1 cellular context compared by ENCODE assay signal in the genomic region with DNA sequence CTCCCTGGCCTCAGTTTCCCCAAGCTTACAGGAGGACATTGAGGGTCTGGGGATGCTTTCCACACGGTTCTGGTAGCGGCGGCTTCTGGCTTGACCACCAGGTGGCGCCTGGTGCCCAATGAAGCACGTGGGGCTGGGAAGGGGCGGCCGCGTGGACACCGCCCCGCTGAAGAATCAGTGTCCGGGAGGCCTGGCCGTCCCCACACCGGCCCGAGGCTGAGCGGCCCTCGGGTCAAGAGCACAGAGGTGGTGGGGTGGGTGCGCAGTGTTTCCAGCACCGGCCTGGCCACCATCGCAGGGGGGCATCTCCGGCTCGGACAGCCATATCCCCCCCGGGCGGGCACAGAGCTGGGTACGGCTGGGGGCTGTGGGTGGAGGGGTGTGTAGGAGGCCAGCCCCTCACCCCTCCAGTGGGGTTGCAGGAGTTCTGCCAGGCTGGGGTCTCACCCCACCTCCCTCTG.
TF ChIP-seq lines count a peak whose summit lies in the region.

No MANE protein-coding gene starts in this region.

TF ChIP-seq in K562, 482 proteins besides CTCF, POLR2A, EP300 and RAD21 (continued from another document and continues in another):
- TF ChIP-seq, protein P1, sequence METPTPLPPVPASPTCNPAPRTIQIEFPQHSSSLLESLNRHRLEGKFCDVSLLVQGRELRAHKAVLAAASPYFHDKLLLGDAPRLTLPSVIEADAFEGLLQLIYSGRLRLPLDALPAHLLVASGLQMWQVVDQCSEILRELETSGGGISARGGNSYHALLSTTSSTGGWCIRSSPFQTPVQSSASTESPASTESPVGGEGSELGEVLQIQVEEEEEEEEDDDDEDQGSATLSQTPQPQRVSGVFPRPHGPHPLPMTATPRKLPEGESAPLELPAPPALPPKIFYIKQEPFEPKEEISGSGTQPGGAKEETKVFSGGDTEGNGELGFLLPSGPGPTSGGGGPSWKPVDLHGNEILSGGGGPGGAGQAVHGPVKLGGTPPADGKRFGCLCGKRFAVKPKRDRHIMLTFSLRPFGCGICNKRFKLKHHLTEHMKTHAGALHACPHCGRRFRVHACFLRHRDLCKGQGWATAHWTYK (CRISPR knock-in tag; IDR thresholded peaks at IDR 0.05), result no peak
- TF ChIP-seq OTX1 (CRISPR knock-in tag; IDR thresholded peaks at IDR 0.05) (no peak), HDAC1 (IDR thresholded peaks at IDR 0.05) (peak in 1 of 2 experiments; percentile 13; a peak in 1 of 4 replicates), POLR3G (IDR thresholded peaks at IDR 0.05; ENCODE audit: extremely low read depth, insufficient read length, insufficient replicate concordance) (no peak), ZNF274 (IDR thresholded peaks at IDR 0.05; ENCODE audit: borderline replicate concordance, low read depth, low read length) (no peak), SIN3A (IDR thresholded peaks at IDR 0.05; ENCODE audit: borderline replicate concordance in 2 of 2, control insufficient read depth in 1 of 2, low read depth in 2 of 2, low read length in 2 of 2) (peak in 1 of 2 experiments; percentile 56; a peak in 1 of 4 replicates), RCOR1 (IDR thresholded peaks at IDR 0.05; ENCODE audit: borderline replicate concordance in 1 of 2, low read depth in 2 of 2, low read length in 2 of 2) (0 out of 4 replicates have a peak, but pooled peaks of 1 of the 2 experiments have one; percentile 16), STAT5A (IDR thresholded peaks at IDR 0.05; ENCODE audit: borderline replicate concordance, low read length) (no peak), ZNF445 (CRISPR knock-in tag; IDR thresholded peaks at IDR 0.05; ENCODE audit: low read depth) (no peak), CC2D1A (IDR thresholded peaks at IDR 0.05) (0 out of 2 replicates have a peak, but pooled peaks have one; percentile 25)
- TF ChIP-seq, protein P2, sequence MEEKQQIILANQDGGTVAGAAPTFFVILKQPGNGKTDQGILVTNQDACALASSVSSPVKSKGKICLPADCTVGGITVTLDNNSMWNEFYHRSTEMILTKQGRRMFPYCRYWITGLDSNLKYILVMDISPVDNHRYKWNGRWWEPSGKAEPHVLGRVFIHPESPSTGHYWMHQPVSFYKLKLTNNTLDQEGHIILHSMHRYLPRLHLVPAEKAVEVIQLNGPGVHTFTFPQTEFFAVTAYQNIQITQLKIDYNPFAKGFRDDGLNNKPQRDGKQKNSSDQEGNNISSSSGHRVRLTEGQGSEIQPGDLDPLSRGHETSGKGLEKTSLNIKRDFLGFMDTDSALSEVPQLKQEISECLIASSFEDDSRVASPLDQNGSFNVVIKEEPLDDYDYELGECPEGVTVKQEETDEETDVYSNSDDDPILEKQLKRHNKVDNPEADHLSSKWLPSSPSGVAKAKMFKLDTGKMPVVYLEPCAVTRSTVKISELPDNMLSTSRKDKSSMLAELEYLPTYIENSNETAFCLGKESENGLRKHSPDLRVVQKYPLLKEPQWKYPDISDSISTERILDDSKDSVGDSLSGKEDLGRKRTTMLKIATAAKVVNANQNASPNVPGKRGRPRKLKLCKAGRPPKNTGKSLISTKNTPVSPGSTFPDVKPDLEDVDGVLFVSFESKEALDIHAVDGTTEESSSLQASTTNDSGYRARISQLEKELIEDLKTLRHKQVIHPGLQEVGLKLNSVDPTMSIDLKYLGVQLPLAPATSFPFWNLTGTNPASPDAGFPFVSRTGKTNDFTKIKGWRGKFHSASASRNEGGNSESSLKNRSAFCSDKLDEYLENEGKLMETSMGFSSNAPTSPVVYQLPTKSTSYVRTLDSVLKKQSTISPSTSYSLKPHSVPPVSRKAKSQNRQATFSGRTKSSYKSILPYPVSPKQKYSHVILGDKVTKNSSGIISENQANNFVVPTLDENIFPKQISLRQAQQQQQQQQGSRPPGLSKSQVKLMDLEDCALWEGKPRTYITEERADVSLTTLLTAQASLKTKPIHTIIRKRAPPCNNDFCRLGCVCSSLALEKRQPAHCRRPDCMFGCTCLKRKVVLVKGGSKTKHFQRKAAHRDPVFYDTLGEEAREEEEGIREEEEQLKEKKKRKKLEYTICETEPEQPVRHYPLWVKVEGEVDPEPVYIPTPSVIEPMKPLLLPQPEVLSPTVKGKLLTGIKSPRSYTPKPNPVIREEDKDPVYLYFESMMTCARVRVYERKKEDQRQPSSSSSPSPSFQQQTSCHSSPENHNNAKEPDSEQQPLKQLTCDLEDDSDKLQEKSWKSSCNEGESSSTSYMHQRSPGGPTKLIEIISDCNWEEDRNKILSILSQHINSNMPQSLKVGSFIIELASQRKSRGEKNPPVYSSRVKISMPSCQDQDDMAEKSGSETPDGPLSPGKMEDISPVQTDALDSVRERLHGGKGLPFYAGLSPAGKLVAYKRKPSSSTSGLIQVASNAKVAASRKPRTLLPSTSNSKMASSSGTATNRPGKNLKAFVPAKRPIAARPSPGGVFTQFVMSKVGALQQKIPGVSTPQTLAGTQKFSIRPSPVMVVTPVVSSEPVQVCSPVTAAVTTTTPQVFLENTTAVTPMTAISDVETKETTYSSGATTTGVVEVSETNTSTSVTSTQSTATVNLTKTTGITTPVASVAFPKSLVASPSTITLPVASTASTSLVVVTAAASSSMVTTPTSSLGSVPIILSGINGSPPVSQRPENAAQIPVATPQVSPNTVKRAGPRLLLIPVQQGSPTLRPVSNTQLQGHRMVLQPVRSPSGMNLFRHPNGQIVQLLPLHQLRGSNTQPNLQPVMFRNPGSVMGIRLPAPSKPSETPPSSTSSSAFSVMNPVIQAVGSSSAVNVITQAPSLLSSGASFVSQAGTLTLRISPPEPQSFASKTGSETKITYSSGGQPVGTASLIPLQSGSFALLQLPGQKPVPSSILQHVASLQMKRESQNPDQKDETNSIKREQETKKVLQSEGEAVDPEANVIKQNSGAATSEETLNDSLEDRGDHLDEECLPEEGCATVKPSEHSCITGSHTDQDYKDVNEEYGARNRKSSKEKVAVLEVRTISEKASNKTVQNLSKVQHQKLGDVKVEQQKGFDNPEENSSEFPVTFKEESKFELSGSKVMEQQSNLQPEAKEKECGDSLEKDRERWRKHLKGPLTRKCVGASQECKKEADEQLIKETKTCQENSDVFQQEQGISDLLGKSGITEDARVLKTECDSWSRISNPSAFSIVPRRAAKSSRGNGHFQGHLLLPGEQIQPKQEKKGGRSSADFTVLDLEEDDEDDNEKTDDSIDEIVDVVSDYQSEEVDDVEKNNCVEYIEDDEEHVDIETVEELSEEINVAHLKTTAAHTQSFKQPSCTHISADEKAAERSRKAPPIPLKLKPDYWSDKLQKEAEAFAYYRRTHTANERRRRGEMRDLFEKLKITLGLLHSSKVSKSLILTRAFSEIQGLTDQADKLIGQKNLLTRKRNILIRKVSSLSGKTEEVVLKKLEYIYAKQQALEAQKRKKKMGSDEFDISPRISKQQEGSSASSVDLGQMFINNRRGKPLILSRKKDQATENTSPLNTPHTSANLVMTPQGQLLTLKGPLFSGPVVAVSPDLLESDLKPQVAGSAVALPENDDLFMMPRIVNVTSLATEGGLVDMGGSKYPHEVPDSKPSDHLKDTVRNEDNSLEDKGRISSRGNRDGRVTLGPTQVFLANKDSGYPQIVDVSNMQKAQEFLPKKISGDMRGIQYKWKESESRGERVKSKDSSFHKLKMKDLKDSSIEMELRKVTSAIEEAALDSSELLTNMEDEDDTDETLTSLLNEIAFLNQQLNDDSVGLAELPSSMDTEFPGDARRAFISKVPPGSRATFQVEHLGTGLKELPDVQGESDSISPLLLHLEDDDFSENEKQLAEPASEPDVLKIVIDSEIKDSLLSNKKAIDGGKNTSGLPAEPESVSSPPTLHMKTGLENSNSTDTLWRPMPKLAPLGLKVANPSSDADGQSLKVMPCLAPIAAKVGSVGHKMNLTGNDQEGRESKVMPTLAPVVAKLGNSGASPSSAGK (IDR thresholded peaks at IDR 0.05), result no peak
- TF ChIP-seq, protein P3, sequence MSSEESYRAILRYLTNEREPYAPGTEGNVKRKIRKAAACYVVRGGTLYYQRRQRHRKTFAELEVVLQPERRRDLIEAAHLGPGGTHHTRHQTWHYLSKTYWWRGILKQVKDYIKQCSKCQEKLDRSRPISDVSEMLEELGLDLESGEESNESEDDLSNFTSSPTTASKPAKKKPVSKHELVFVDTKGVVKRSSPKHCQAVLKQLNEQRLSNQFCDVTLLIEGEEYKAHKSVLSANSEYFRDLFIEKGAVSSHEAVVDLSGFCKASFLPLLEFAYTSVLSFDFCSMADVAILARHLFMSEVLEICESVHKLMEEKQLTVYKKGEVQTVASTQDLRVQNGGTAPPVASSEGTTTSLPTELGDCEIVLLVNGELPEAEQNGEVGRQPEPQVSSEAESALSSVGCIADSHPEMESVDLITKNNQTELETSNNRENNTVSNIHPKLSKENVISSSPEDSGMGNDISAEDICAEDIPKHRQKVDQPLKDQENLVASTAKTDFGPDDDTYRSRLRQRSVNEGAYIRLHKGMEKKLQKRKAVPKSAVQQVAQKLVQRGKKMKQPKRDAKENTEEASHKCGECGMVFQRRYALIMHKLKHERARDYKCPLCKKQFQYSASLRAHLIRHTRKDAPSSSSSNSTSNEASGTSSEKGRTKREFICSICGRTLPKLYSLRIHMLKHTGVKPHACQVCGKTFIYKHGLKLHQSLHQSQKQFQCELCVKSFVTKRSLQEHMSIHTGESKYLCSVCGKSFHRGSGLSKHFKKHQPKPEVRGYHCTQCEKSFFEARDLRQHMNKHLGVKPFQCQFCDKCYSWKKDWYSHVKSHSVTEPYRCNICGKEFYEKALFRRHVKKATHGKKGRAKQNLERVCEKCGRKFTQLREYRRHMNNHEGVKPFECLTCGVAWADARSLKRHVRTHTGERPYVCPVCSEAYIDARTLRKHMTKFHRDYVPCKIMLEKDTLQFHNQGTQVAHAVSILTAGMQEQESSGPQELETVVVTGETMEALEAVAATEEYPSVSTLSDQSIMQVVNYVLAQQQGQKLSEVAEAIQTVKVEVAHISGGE (CRISPR knock-in tag; IDR thresholded peaks at IDR 0.05), result no peak
- TF ChIP-seq, protein P4, sequence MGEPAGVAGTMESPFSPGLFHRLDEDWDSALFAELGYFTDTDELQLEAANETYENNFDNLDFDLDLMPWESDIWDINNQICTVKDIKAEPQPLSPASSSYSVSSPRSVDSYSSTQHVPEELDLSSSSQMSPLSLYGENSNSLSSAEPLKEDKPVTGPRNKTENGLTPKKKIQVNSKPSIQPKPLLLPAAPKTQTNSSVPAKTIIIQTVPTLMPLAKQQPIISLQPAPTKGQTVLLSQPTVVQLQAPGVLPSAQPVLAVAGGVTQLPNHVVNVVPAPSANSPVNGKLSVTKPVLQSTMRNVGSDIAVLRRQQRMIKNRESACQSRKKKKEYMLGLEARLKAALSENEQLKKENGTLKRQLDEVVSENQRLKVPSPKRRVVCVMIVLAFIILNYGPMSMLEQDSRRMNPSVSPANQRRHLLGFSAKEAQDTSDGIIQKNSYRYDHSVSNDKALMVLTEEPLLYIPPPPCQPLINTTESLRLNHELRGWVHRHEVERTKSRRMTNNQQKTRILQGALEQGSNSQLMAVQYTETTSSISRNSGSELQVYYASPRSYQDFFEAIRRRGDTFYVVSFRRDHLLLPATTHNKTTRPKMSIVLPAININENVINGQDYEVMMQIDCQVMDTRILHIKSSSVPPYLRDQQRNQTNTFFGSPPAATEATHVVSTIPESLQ (CRISPR knock-in tag; IDR thresholded peaks at IDR 0.05), result no peak
- TF ChIP-seq, protein P5, sequence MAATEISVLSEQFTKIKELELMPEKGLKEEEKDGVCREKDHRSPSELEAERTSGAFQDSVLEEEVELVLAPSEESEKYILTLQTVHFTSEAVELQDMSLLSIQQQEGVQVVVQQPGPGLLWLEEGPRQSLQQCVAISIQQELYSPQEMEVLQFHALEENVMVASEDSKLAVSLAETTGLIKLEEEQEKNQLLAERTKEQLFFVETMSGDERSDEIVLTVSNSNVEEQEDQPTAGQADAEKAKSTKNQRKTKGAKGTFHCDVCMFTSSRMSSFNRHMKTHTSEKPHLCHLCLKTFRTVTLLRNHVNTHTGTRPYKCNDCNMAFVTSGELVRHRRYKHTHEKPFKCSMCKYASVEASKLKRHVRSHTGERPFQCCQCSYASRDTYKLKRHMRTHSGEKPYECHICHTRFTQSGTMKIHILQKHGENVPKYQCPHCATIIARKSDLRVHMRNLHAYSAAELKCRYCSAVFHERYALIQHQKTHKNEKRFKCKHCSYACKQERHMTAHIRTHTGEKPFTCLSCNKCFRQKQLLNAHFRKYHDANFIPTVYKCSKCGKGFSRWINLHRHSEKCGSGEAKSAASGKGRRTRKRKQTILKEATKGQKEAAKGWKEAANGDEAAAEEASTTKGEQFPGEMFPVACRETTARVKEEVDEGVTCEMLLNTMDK (IDR thresholded peaks at IDR 0.05; ENCODE audit: borderline replicate concordance, insufficient read depth, low read depth, low read length, poor library complexity, severe bottlenecking), result peak; percentile 29
- TF ChIP-seq, protein P6, sequence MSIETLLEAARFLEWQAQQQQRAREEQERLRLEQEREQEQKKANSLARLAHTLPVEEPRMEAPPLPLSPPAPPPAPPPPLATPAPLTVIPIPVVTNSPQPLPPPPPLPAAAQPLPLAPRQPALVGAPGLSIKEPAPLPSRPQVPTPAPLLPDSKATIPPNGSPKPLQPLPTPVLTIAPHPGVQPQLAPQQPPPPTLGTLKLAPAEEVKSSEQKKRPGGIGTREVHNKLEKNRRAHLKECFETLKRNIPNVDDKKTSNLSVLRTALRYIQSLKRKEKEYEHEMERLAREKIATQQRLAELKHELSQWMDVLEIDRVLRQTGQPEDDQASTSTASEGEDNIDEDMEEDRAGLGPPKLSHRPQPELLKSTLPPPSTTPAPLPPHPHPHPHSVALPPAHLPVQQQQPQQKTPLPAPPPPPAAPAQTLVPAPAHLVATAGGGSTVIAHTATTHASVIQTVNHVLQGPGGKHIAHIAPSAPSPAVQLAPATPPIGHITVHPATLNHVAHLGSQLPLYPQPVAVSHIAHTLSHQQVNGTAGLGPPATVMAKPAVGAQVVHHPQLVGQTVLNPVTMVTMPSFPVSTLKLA (conservative IDR thresholded peaks at IDR 0.05), result peak; percentile 88 to 92
- TF ChIP-seq, protein P7, sequence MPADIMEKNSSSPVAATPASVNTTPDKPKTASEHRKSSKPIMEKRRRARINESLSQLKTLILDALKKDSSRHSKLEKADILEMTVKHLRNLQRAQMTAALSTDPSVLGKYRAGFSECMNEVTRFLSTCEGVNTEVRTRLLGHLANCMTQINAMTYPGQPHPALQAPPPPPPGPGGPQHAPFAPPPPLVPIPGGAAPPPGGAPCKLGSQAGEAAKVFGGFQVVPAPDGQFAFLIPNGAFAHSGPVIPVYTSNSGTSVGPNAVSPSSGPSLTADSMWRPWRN (IDR thresholded peaks at IDR 0.05; ENCODE audit: low read depth), result no peak
- TF ChIP-seq, protein P8, sequence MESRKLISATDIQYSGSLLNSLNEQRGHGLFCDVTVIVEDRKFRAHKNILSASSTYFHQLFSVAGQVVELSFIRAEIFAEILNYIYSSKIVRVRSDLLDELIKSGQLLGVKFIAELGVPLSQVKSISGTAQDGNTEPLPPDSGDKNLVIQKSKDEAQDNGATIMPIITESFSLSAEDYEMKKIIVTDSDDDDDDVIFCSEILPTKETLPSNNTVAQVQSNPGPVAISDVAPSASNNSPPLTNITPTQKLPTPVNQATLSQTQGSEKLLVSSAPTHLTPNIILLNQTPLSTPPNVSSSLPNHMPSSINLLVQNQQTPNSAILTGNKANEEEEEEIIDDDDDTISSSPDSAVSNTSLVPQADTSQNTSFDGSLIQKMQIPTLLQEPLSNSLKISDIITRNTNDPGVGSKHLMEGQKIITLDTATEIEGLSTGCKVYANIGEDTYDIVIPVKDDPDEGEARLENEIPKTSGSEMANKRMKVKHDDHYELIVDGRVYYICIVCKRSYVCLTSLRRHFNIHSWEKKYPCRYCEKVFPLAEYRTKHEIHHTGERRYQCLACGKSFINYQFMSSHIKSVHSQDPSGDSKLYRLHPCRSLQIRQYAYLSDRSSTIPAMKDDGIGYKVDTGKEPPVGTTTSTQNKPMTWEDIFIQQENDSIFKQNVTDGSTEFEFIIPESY (CRISPR knock-in tag; IDR thresholded peaks at IDR 0.05), result no peak
- TF ChIP-seq, protein P9, sequence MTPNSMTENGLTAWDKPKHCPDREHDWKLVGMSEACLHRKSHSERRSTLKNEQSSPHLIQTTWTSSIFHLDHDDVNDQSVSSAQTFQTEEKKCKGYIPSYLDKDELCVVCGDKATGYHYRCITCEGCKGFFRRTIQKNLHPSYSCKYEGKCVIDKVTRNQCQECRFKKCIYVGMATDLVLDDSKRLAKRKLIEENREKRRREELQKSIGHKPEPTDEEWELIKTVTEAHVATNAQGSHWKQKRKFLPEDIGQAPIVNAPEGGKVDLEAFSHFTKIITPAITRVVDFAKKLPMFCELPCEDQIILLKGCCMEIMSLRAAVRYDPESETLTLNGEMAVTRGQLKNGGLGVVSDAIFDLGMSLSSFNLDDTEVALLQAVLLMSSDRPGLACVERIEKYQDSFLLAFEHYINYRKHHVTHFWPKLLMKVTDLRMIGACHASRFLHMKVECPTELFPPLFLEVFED (CRISPR knock-in tag; conservative IDR thresholded peaks at IDR 0.05), result no peak
